26 cellular contexts compared by ENCODE assay signal in the genomic region with DNA sequence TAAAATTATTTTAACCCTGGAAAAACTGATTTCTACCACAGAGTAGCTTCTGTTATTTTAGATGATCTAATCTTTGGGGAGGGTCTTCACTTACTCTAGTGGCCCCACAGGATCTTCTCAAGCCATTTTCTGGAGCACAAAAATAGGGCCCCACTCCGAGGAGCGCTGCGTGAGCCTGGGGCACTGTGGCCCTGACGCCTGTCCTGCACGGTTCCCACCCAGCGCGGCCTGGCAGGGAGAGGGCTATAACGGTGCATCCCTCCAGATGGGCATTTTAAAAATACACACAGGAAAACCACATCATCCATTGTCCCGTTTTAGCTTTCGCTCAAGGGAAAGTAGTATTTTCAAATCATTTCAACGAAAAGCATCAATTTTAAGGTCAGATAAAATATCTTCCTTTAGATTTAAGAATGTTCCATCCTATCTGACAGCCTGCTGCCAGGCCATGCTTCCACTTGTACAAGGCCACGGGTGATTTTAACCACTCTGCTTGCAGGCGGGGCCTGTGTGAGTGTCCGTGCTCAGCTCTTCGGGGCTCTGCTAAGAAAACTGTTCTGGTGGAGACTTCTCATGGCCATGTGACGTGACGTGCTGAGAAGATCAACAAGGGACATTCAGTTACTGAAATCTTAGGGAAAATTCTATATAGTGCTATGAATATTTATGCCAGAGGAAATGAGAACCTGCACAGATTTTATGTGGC.
"Had no signal": no experiment of that assay in that cellular context is flagged by ENCODE, and none has a peak within 500 bp of the region (broad histone marks: within the 10 kb centered on the region; RNA-seq: fewer than 3 reads in every experiment).

No MANE protein-coding gene starts in this region.

- H3K27me3 ChIP-seq: ascending aorta, breast epithelium, cardiac muscle cell, colonic mucosa, heart left ventricle had no signal

- H3K4me1 Mint-ChIP-seq: activated CD4-positive, alpha-beta memory T cell treated with anti-CD3 and anti-CD28 coated beads, Interleukin-2, amount 10 ng/mL, durations not matched to agents 7 days and 5 days; activated CD4-positive, alpha-beta T cell treated with anti-CD3 and anti-CD28 coated beads for 36 hours; activated CD4-positive, alpha-beta T cell treated with anti-CD3 and anti-CD28 coated beads, Interleukin-2, amount 10 ng/mL, durations not matched to agents 24 days and 14 days; brain had no signal

- H3K36me3 ChIP-seq: ascending aorta, breast epithelium, cardiac muscle cell, colonic mucosa, heart left ventricle had no signal

- H3K9me3 ChIP-seq: ascending aorta, colonic mucosa had no signal

- H3K4me3 ChIP-seq: ascending aorta, breast epithelium, cardiac muscle cell, colonic mucosa, heart left ventricle had no signal

- DNase-seq: activated CD4-positive, alpha-beta memory T cell treated with anti-CD3 and anti-CD28 coated beads, Interleukin-2, amount 10 ng/mL, durations not matched to agents 7 days and 5 days; activated CD4-positive, alpha-beta T cell treated with anti-CD3 and anti-CD28 coated beads for 36 hours; activated CD4-positive, alpha-beta T cell treated with anti-CD3 and anti-CD28 coated beads, Interleukin-2, amount 10 ng/mL, durations not matched to agents 24 days and 14 days; activated CD4-positive, CD25-positive, alpha-beta regulatory T cell; activated CD4-positive, CD25-positive, alpha-beta regulatory T cell treated with anti-CD3 and anti-CD28 coated beads, Interleukin-2, amount 50 U/mL, for 72 hours; activated CD8-positive, alpha-beta memory T cell treated with anti-CD3 and anti-CD28 coated beads, Interleukin-2, amount 50 U/mL, for 48 hours; activated gamma-delta T cell; activated naive CD4-positive, alpha-beta T cell; activated naive CD4-positive, alpha-beta T cell treated with anti-CD3 and anti-CD28 coated beads, Interleukin-2, amount 50 U/mL, for 16 hours; activated T-cell treated with anti-CD3 and anti-CD28 coated beads for 4 hours; activated T-cell treated with anti-CD3 and anti-CD28 coated beads, Interleukin-2, amount 50 U/mL, for 24 hours; activated T-cell treated with anti-CD3 and anti-CD28 coated beads, Interleukin-2, amount 50 U/mL, for 72 hours; amygdala; central memory CD4-positive, alpha-beta T cell; cerebellar nuclear complex; colonic mucosa; effector CD8-positive, alpha-beta T cell; foreskin fibroblast; heart left ventricle; T-helper 2 cell had no signal

- H3K27ac ChIP-seq: ascending aorta, breast epithelium, cardiac muscle cell, colonic mucosa, heart left ventricle had no signal

- H3K4me1 ChIP-seq: ascending aorta, breast epithelium, colonic mucosa had no signal

- H3K4me3 Mint-ChIP-seq: activated CD4-positive, alpha-beta memory T cell treated with anti-CD3 and anti-CD28 coated beads, Interleukin-2, amount 10 ng/mL, durations not matched to agents 7 days and 5 days; activated CD4-positive, alpha-beta T cell treated with anti-CD3 and anti-CD28 coated beads for 36 hours; activated CD4-positive, alpha-beta T cell treated with anti-CD3 and anti-CD28 coated beads, Interleukin-2, amount 10 ng/mL, durations not matched to agents 24 days and 14 days; activated naive CD8-positive, alpha-beta T cell; activated T-cell treated with anti-CD3 and anti-CD28 coated beads, Interleukin-2, amount 50 U/mL, for 24 hours; activated T-cell treated with anti-CD3 and anti-CD28 coated beads, Interleukin-2, amount 50 U/mL, for 72 hours; brain had no signal

- ATAC-seq: activated CD4-positive, alpha-beta T cell treated with anti-CD3 and anti-CD28 coated beads for 36 hours; activated T-cell treated with anti-CD3 and anti-CD28 coated beads, Interleukin-2, amount 50 U/mL, for 72 hours; esophagus mucosa; heart left ventricle had no signal

- H3K27ac Mint-ChIP-seq: activated CD4-positive, alpha-beta memory T cell treated with anti-CD3 and anti-CD28 coated beads, Interleukin-2, amount 10 ng/mL, durations not matched to agents 7 days and 5 days; activated CD4-positive, alpha-beta T cell treated with anti-CD3 and anti-CD28 coated beads for 36 hours; activated CD4-positive, alpha-beta T cell treated with anti-CD3 and anti-CD28 coated beads, Interleukin-2, amount 10 ng/mL, durations not matched to agents 24 days and 14 days; activated naive CD8-positive, alpha-beta T cell; activated T-cell treated with anti-CD3 and anti-CD28 coated beads, Interleukin-2, amount 50 U/mL, for 24 hours; activated T-cell treated with anti-CD3 and anti-CD28 coated beads, Interleukin-2, amount 50 U/mL, for 72 hours; brain had no signal

- H3K9me3 Mint-ChIP-seq: activated CD4-positive, alpha-beta memory T cell treated with anti-CD3 and anti-CD28 coated beads, Interleukin-2, amount 10 ng/mL, durations not matched to agents 7 days and 5 days; activated T-cell treated with anti-CD3 and anti-CD28 coated beads, Interleukin-2, amount 50 U/mL, for 24 hours had no signal

- H3K27me3 Mint-ChIP-seq: activated CD4-positive, alpha-beta T cell treated with anti-CD3 and anti-CD28 coated beads, Interleukin-2, amount 10 ng/mL, durations not matched to agents 24 days and 14 days; brain had no signal

- H3K36me3 Mint-ChIP-seq: activated naive CD8-positive, alpha-beta T cell; brain had no signal
